In genomic region chr5:169778622-169779596, GRCh38 we compare ENCODE assay signal across 9 cellular contexts.
DNase-seq lines count a peak whose midpoint lies in the region; ATAC-seq, FAIRE-seq and TF ChIP-seq lines count a peak whose summit lies in the region.
"Had no signal": no experiment of that assay in that cellular context is flagged by ENCODE, and none has a peak within 500 bp of the region (broad histone marks: within the 10 kb centered on the region; RNA-seq: fewer than 3 reads in every experiment).

No MANE protein-coding gene starts in this region.

- TF ChIP-seq EP300 in tibial nerve (IDR thresholded peaks at IDR 0.05): no peak

- H4K20me1 ChIP-seq in OCI-LY1 (ENCODE audit: insufficient read depth, low read length): no peaks in the 10 kb centered on the region

- no peak for FAIRE-seq in pancreas (lab: Jason Lieb, UNC)

- H3F3A ChIP-seq in OCI-LY1 (ENCODE audit: insufficient read depth, low read length): no peaks in the 10 kb centered on the region

- peaks cover 22% of the 10 kb centered on the region for H3K4me1 ChIP-seq in OCI-LY1 (ENCODE audit: insufficient read depth, low read length, severe bottlenecking)
- H3K4me1 ChIP-seq in tibial nerve: no peaks in the 10 kb centered on the region
- H3K4me1 ChIP-seq in pancreas: no peaks in the 10 kb centered on the region

- H3K79me2 ChIP-seq in OCI-LY1 (ENCODE audit: insufficient read depth, low read length): no peaks in the 10 kb centered on the region

- peak overlapping the region; percentile 74 for H3K27ac ChIP-seq in OCI-LY1 (ENCODE audit: low read depth, low read length, poor library complexity, severe bottlenecking)
- no peak overlapping the region for H3K27ac ChIP-seq in tibial nerve
- no peak overlapping the region for H3K27ac ChIP-seq in pancreas
- H3K27ac ChIP-seq: C4-2B had no signal

- H3K36me3 ChIP-seq in GM06990 (ENCODE audit: control insufficient read depth, insufficient read depth, low read length): peaks cover 9% of the 10 kb centered on the region
- peaks cover 22% of the 10 kb centered on the region; the same call in 1 of the 2 replicates for H3K36me3 ChIP-seq in OCI-LY1 (ENCODE audit: insufficient read depth, low read length)
- H3K36me3 ChIP-seq in tibial nerve: no peaks in the 10 kb centered on the region
- no peaks in the 10 kb centered on the region for H3K36me3 ChIP-seq in pancreas

- H3K4me2 ChIP-seq in OCI-LY1 (ENCODE audit: low read length): peak overlapping the region; percentile 7; the same call in 1 of the 2 replicates

- WGBS in tibial nerve, 2 donors: 83 to 89% methylated on average over 7 of the region's 7 CpGs
- WGBS in pancreas, 2 donors: 65 to 73% methylated on average over 7 of the region's 7 CpGs

- H3K9me2 ChIP-seq in OCI-LY1 (ENCODE audit: low read depth, low read length): no peaks in the 10 kb centered on the region

- ATAC-seq in GM19328 (IDR thresholded peaks at IDR 0.05; ENCODE audit: unreplicated experiment) (peak; percentile 89), HG02981 (IDR thresholded peaks at IDR 0.05; ENCODE audit: unreplicated experiment) (peak; percentile 90), SK-N-SH treated with all-trans-retinoic acid at 6 μM for 48 hours (no peak; the same call in 2 of the 3 replicates), pancreas (no peak)

- H2AFZ ChIP-seq in OCI-LY1 (ENCODE audit: low read length): no peak overlapping the region

- H3K9me3 ChIP-seq in OCI-LY1 (ENCODE audit: low read length) (no peaks in the 10 kb centered on the region), tibial nerve (no peaks in the 10 kb centered on the region), pancreas (no peaks in the 10 kb centered on the region)

- intact Hi-C loops in pancreas (cut with DNase I): no loop called here

- H3K9ac ChIP-seq in OCI-LY1 (ENCODE audit: low read length): no peak overlapping the region; the same call in 1 of the 2 replicates

- H3K4me3 ChIP-seq in GM06990 (replicated peaks; ENCODE audit: low read depth, low read length) (no peak overlapping the region), OCI-LY1 (ENCODE audit: low read depth, low read length, poor library complexity, severe bottlenecking) (no peak overlapping the region), tibial nerve (no peak overlapping the region), pancreas (no peak overlapping the region)

- TF ChIP-seq CTCF in GM06990 (IDR thresholded peaks at IDR 0.05; ENCODE audit: insufficient read depth, low read length, poor library complexity, severe bottlenecking) (no peak), OCI-LY1 (IDR thresholded peaks at IDR 0.05; ENCODE audit: low read length) (no peak), tibial nerve (IDR thresholded peaks at IDR 0.05) (no peak), pancreas (IDR thresholded peaks at IDR 0.05) (no peak)

- no peak for TF ChIP-seq POLR2A in tibial nerve (IDR thresholded peaks at IDR 0.05)

- DNase-seq in GM06990 (ENCODE audit: extremely low read depth, insufficient read length) (peak; percentile 69), tibial nerve (ENCODE audit: low spot score in 2 of 2) (no peak), pancreas (no peak)
- no peak for DNase-seq in stimulated activated CD4-positive, alpha-beta T cell treated with anti-CD3 and anti-CD28 coated beads, Interleukin-4, amount 100 ng/mL, for 24 hours

- H3K27me3 ChIP-seq in GM06990 (replicated peaks; ENCODE audit: control insufficient read depth, insufficient read depth, low read length) (no peaks in the 10 kb centered on the region), OCI-LY1 (ENCODE audit: insufficient read depth, low read length) (no peaks in the 10 kb centered on the region), tibial nerve (peaks cover 0 to 4% of the 10 kb centered on the region in 2 donors), pancreas (no peaks in the 10 kb centered on the region)

TF ChIP-seq in SK-N-SH treated with all-trans-retinoic acid at 6 μM for 48 hours, 23 proteins besides CTCF, POLR2A, EP300 and RAD21:
- TF ChIP-seq RARB (CRISPR knock-in tag; IDR thresholded peaks at IDR 0.05) (no peak), ESRRG (CRISPR knock-in tag; IDR thresholded peaks at IDR 0.05) (no peak), CSRNP3 (CRISPR knock-in tag; IDR thresholded peaks at IDR 0.05) (no peak), CSDC2 (CRISPR knock-in tag; IDR thresholded peaks at IDR 0.05) (no peak), GLIS3 (CRISPR knock-in tag; IDR thresholded peaks at IDR 0.05) (no peak), CREB5 (CRISPR knock-in tag; IDR thresholded peaks at IDR 0.05; ENCODE audit: low read depth) (no peak), ZNF565 (CRISPR knock-in tag; conservative IDR thresholded peaks at IDR 0.05; ENCODE audit: low read depth) (no peak), ZFP30 (CRISPR knock-in tag; IDR thresholded peaks at IDR 0.05) (no peak), TOX (CRISPR knock-in tag; IDR thresholded peaks at IDR 0.05; ENCODE audit: borderline replicate concordance) (no peak), ISL1 (CRISPR knock-in tag; IDR thresholded peaks at IDR 0.05) (no peak), ZNF8 (CRISPR knock-in tag; IDR thresholded peaks at IDR 0.05) (no peak), ZC3H10 (CRISPR knock-in tag; IDR thresholded peaks at IDR 0.05) (no peak)

Comparison
In these comparisons a context has a peak if more than half of its experiments do, and no peak if none do; other contexts are left out.
1. ATAC-seq: peak in GM19328 (single experiment) and HG02981 (single experiment); none in SK-N-SH treated with all-trans-retinoic acid at 6 μM for 48 hours (single experiment) and pancreas (0 of 4).